In genomic region chr14:90419200-90419599, GRCh38 we compare ENCODE assay signal across 10 cellular contexts. TPM values are rescaled to one million over a fixed set of nuclear protein-coding genes. Genes with fewer than 3 reads are reported as not detected.
DNase-seq lines count a peak whose midpoint lies in the region; ATAC-seq and TF ChIP-seq lines count a peak whose summit lies in the region.
"Had no signal": no experiment of that assay in that cellular context is flagged by ENCODE, and none has a peak within 500 bp of the region (broad histone marks: within the 10 kb centered on the region; RNA-seq: fewer than 3 reads in every experiment).

No MANE protein-coding gene starts in this region.

- TF ChIP-seq POLR2A in body of pancreas (IDR thresholded peaks at IDR 0.05), result no peak

- no peak overlapping the region for H3K4me3 ChIP-seq in body of pancreas
- H3K4me3 ChIP-seq in kidney epithelial cell (ENCODE audit: low read depth, low read length), result no peak overlapping the region

- H3K4me3 Mint-ChIP-seq in immature natural killer cell, result no peak overlapping the region
- H3K4me3 Mint-ChIP-seq: activated naive CD8-positive, alpha-beta T cell treated with anti-CD3 and anti-CD28 coated beads, Interleukin-2, amount 10 ng/mL, durations not matched to agents 7 days and 5 days had no signal

- H3K27me3 ChIP-seq in body of pancreas (no peaks in the 10 kb centered on the region), kidney epithelial cell (ENCODE audit: control insufficient read depth, insufficient read depth, low read length) (no peaks in the 10 kb centered on the region)

- no peaks in the 10 kb centered on the region for H3K4me1 Mint-ChIP-seq in immature natural killer cell
- H3K4me1 Mint-ChIP-seq: activated naive CD8-positive, alpha-beta T cell treated with anti-CD3 and anti-CD28 coated beads, Interleukin-2, amount 10 ng/mL, durations not matched to agents 7 days and 5 days had no signal

- DNase-seq in NCI-H2081 (lab: John Stamatoyannopoulos, UW) (peak; percentile 48 to 70), NCI-H2081 treated with DMSO at 0.1 percent for 48 hours (lab: John Stamatoyannopoulos, UW) (no peak), body of pancreas (peak; percentile 62 to 80 (median 72)), kidney epithelial cell (ENCODE audit: low read depth) (peak; percentile 97), ureter (ENCODE audit: low spot score) (peak; percentile 86), immature natural killer cell (no peak)
- DNase-seq: activated naive CD8-positive, alpha-beta T cell treated with anti-CD3 and anti-CD28 coated beads, Interleukin-2, amount 10 ng/mL, durations not matched to agents 7 days and 5 days had no signal

- no peaks in the 10 kb centered on the region for H3K36me3 Mint-ChIP-seq in immature natural killer cell
- H3K36me3 Mint-ChIP-seq: activated naive CD8-positive, alpha-beta T cell treated with anti-CD3 and anti-CD28 coated beads, Interleukin-2, amount 10 ng/mL, durations not matched to agents 7 days and 5 days had no signal

- H3K4me1 ChIP-seq in body of pancreas, result no peaks in the 10 kb centered on the region

- H3K9me3 ChIP-seq in body of pancreas, result no peaks in the 10 kb centered on the region

- intact Hi-C loops in body of pancreas (cut with DNase I), result no loop called here

- H3K27ac Mint-ChIP-seq in immature natural killer cell, result no peak overlapping the region
- H3K27ac Mint-ChIP-seq: activated naive CD8-positive, alpha-beta T cell treated with anti-CD3 and anti-CD28 coated beads, Interleukin-2, amount 10 ng/mL, durations not matched to agents 7 days and 5 days had no signal

- H3K36me3 ChIP-seq in body of pancreas (replicated peaks in 1 of 2; ENCODE audit: insufficient read depth in 1 of 2, low read depth in 2 of 2) (no peaks in the 10 kb centered on the region), kidney epithelial cell (ENCODE audit: control insufficient read depth, insufficient read depth, low read length) (no peaks in the 10 kb centered on the region)

- TF ChIP-seq CTCF in body of pancreas (IDR thresholded peaks at IDR 0.05), result no peak
- no peak for TF ChIP-seq CTCF in kidney epithelial cell (IDR thresholded peaks at IDR 0.05; ENCODE audit: insufficient read depth, low read length, poor library complexity, severe bottlenecking)

- ATAC-seq in body of pancreas, result peak; percentile 77
- ATAC-seq in GM18861 (IDR thresholded peaks at IDR 0.05; ENCODE audit: unreplicated experiment), result no peak
- no peak for ATAC-seq in GM21423 (IDR thresholded peaks at IDR 0.05; ENCODE audit: unreplicated experiment)

- peaks cover 0 to 2% (median 0%) of the 10 kb centered on the region in 3 donors for H3K27me3 Mint-ChIP-seq in immature natural killer cell (ENCODE audit: low read depth in 3 of 3)
- H3K27me3 Mint-ChIP-seq: activated naive CD8-positive, alpha-beta T cell treated with anti-CD3 and anti-CD28 coated beads, Interleukin-2, amount 10 ng/mL, durations not matched to agents 7 days and 5 days had no signal

- WGBS in body of pancreas, 2 donors, result 44 to 49% methylated on average over 7 to 12 of the region's 12 CpGs

- no peaks in the 10 kb centered on the region for H3K9me3 Mint-ChIP-seq in immature natural killer cell
- H3K9me3 Mint-ChIP-seq: activated naive CD8-positive, alpha-beta T cell treated with anti-CD3 and anti-CD28 coated beads, Interleukin-2, amount 10 ng/mL, durations not matched to agents 7 days and 5 days had no signal

- H3K27ac ChIP-seq in body of pancreas, result no peak overlapping the region
- H3K27ac ChIP-seq: HL-60 had no signal

RNA-seq across cellular contexts. Expression of gene CALM1, which starts 22.4 kb away (rescaled TPM):
- total RNA-seq in body of pancreas (100 to 1,000 TPM; 137 to 199 TPM), kidney epithelial cell (293 and 328 TPM in 2 replicates), ureter (335 TPM)
- 1,000 to 10,000 TPM; 3,313 to 3,849 (median 3,365) TPM for polyA plus RNA-seq in immature natural killer cell

Comparison
In these comparisons a context has a peak if more than half of its experiments do, and no peak if none do; other contexts are left out.
1. DNase-seq: peak in NCI-H2081 (2 of 2), body of pancreas (4 of 4), kidney epithelial cell (single experiment) and ureter (single experiment); none in NCI-H2081 treated with DMSO at 0.1 percent for 48 hours (single experiment) and immature natural killer cell (0 of 3).